Comparison of ENCODE assay signal across 20 cellular contexts in genomic region chr15:88509321-88509720, GRCh38. TPM values are rescaled to one million over a fixed set of nuclear protein-coding genes. Genes with fewer than 3 reads are reported as not detected.
DNase-seq lines count a peak whose midpoint lies in the region; ATAC-seq, FAIRE-seq and TF ChIP-seq lines count a peak whose summit lies in the region.
"Had no signal": no experiment of that assay in that cellular context is flagged by ENCODE, and none has a peak within 500 bp of the region (broad histone marks: within the 10 kb centered on the region; RNA-seq: fewer than 3 reads in every experiment).

No MANE protein-coding gene starts in this region.

- H2AFZ ChIP-seq in endothelial cell of umbilical vein (ENCODE audit: low read depth, low read length), result no peak overlapping the region

- no TSS peak for BruUV-seq in endothelial cell of umbilical vein (replicated peaks; lab: Mats Ljungman, UMichigan)

- DNase-seq in GM12891 (ENCODE audit: insufficient read length, low spot score), result no peak
- no peak for DNase-seq in endothelial cell of umbilical vein (ENCODE audit: low read depth, low spot score)
- no peak for DNase-seq in stimulated activated naive CD8-positive, alpha-beta T cell treated with anti-CD3 and anti-CD28 coated beads, Interleukin-15, Interleukin-2, amounts not matched to agents 100 U/mL and 50 U/mL, for 24 hours
- DNase-seq in amniotic stem cell (lab: John Stamatoyannopoulos, UW), result no peak
- DNase-seq in activated CD8-positive, alpha-beta memory T cell treated with anti-CD3 and anti-CD28 coated beads, Interleukin-2, amount 50 U/mL, for 4 hours, result no peak
- DNase-seq: AML-193; C1 segment of cervical spinal cord; CD8-positive, alpha-beta T cell; DMS153; GDM1; KBM-7; NCI-H1105; NCI-H146; NCI-H2029 treated with DMSO at 0.1 percent for 48 hours; NCI-H2171; Peyer's patch had no signal

- no peak for TF ChIP-seq CTCF in endothelial cell of umbilical vein (IDR thresholded peaks at IDR 0.05; ENCODE audit: extremely low read depth in 1 of 2, insufficient read depth in 1 of 2, low read depth in 1 of 2, low read length in 2 of 2)

- no peak overlapping the region for H3K4me3 ChIP-seq in endothelial cell of umbilical vein (replicated peaks in 1 of 3; ENCODE audit: insufficient read depth in 1 of 3, low read depth in 1 of 3, low read length in 3 of 3)
- H3K4me3 ChIP-seq: Peyer's patch had no signal

- no peaks in the 10 kb centered on the region for H3K9me3 ChIP-seq in endothelial cell of umbilical vein (replicated peaks; ENCODE audit: control insufficient read depth, insufficient read depth, low read length)
- H3K9me3 ChIP-seq: Peyer's patch had no signal

- peaks cover 0 to 3% of the 10 kb centered on the region in 2 experiments for H3K36me3 ChIP-seq in endothelial cell of umbilical vein (ENCODE audit: control insufficient read depth in 2 of 2, extremely low read depth in 1 of 2, insufficient read depth in 2 of 2, low read length in 2 of 2)

- no peaks in the 10 kb centered on the region for H4K20me1 ChIP-seq in endothelial cell of umbilical vein (replicated peaks; ENCODE audit: control insufficient read depth, extremely low read depth, insufficient read depth, low read length)

- no peak overlapping the region for H3K4me2 ChIP-seq in endothelial cell of umbilical vein (ENCODE audit: insufficient read depth, low read length)

- H3K79me2 ChIP-seq in endothelial cell of umbilical vein (ENCODE audit: control insufficient read depth, insufficient read depth, low read length), result no peaks in the 10 kb centered on the region

- H3K27ac ChIP-seq in endothelial cell of umbilical vein (ENCODE audit: insufficient read depth, low read depth, low read length), result no peak overlapping the region
- H3K27ac ChIP-seq: HL-60, Peyer's patch had no signal

- no peaks in the 10 kb centered on the region for H3K27me3 ChIP-seq in endothelial cell of umbilical vein (ENCODE audit: control insufficient read depth in 2 of 2, insufficient read depth in 2 of 2, low read length in 2 of 2)
- H3K27me3 ChIP-seq: Peyer's patch had no signal

- POLR2A ChIA-PET in endothelial cell of umbilical vein (lab: Charles Lee), result no interaction called here

- intact Hi-C loops in endothelial cell of umbilical vein (cut with micrococcal nuclease), result no loop called here

- ATAC-seq in HG02852 (IDR thresholded peaks at IDR 0.05; ENCODE audit: unreplicated experiment), result peak; percentile 52
- ATAC-seq in HG03565 (IDR thresholded peaks at IDR 0.05; ENCODE audit: unreplicated experiment), result peak; percentile 50
- ATAC-seq in stimulated activated naive CD8-positive, alpha-beta T cell treated with anti-CD3 and anti-CD28 coated beads, Interleukin-15, Interleukin-2, amounts not matched to agents 100 U/mL and 50 U/mL, for 24 hours, result no peak
- no peak for ATAC-seq in GM21529 (IDR thresholded peaks at IDR 0.05; ENCODE audit: unreplicated experiment)
- ATAC-seq: CD8-positive, alpha-beta T cell had no signal

- FAIRE-seq in GM12891 (lab: Jason Lieb, UNC), result peak; percentile 33
- FAIRE-seq in endothelial cell of umbilical vein (lab: Jason Lieb, UNC), result peak; percentile 57

- CTCF ChIA-PET in endothelial cell of umbilical vein (lab: Charles Lee), result no interaction called here

- peaks cover 4% of the 10 kb centered on the region for H3K4me1 ChIP-seq in endothelial cell of umbilical vein (ENCODE audit: control insufficient read depth, extremely low read depth, insufficient read depth, low read length)
- H3K4me1 ChIP-seq: Peyer's patch had no signal

- dilution Hi-C loops in endothelial cell of umbilical vein (cut with MboI; ENCODE audit: extremely low pct_ligation_motif_present, low sequenced_read_pairs), result no loop called here

- TF ChIP-seq POLR2A in GM12891 (IDR thresholded peaks at IDR 0.05; ENCODE audit: low read depth, low read length) (no peak), endothelial cell of umbilical vein (IDR thresholded peaks at IDR 0.05; ENCODE audit: low read depth, low read length) (no peak)

- no peaks in the 10 kb centered on the region for H3K9me1 ChIP-seq in endothelial cell of umbilical vein (replicated peaks; ENCODE audit: control insufficient read depth, extremely low read depth, insufficient read depth, low read length)

- H3K9ac ChIP-seq in endothelial cell of umbilical vein (replicated peaks; ENCODE audit: extremely low read depth, insufficient read depth, low read length), result no peak overlapping the region

TF ChIP-seq in GM12891, 5 proteins besides CTCF, POLR2A, EP300 and RAD21:
- TF ChIP-seq SPI1 (IDR thresholded peaks at IDR 0.05; ENCODE audit: low read depth, low read length) (no peak), POU2F2 (IDR thresholded peaks at IDR 0.05; ENCODE audit: low read depth, low read length) (no peak), PAX5 (IDR thresholded peaks at IDR 0.05; ENCODE audit: insufficient read depth, low read length, severe bottlenecking) (no peak), POLR2AphosphoS5 (IDR thresholded peaks at IDR 0.05; ENCODE audit: low read depth, low read length) (no peak), TAF1 (IDR thresholded peaks at IDR 0.05; ENCODE audit: low read depth, low read length) (no peak)

TF ChIP-seq in endothelial cell of umbilical vein, 7 proteins besides CTCF, POLR2A, EP300 and RAD21:
- TF ChIP-seq GATA2 (IDR thresholded peaks at IDR 0.05; ENCODE audit: insufficient read depth, insufficient read length, low read depth, low read length), result no peak
- no peak for TF ChIP-seq POLR2AphosphoS5 (IDR thresholded peaks at IDR 0.05; ENCODE audit: insufficient read depth, low read depth, low read length)
- no peak for TF ChIP-seq EZH2 (IDR thresholded peaks at IDR 0.05; ENCODE audit: borderline replicate concordance, low read depth, low read length, severe bottlenecking)
- no peak for TF ChIP-seq MAX (IDR thresholded peaks at IDR 0.05; ENCODE audit: insufficient read depth, insufficient read length)
- no peak for TF ChIP-seq MYC (IDR thresholded peaks at IDR 0.05; ENCODE audit: low read depth, low read length)
- no peak for TF ChIP-seq FOS (IDR thresholded peaks at IDR 0.05; ENCODE audit: borderline replicate concordance, insufficient read depth, low read length)
- TF ChIP-seq JUN (IDR thresholded peaks at IDR 0.05; ENCODE audit: borderline replicate concordance, insufficient read depth, insufficient read length, low read depth), result no peak

RNA-seq across cellular contexts. Expression of gene DET1, which starts 37.2 kb away (rescaled TPM):
- 0.92 TPM for polyA plus RNA-seq in GM12891 (2012; ENCODE audit: low read depth, missing spikeins)
- total RNA-seq in endothelial cell of umbilical vein, result 5.1 and 5.2 TPM in 2 replicates
- polyA plus RNA-seq in endothelial cell of umbilical vein, result 5.5 and 5.6 TPM in 2 replicates
- 3.6 and 4.0 TPM in 2 replicates for polyA plus RNA-seq in endothelial cell of umbilical vein (2011; cell fraction: cytosol; rRNA removed)
- 7.0 and 7.9 TPM in 2 replicates for polyA plus RNA-seq in endothelial cell of umbilical vein (2011; cell fraction: nucleus; rRNA removed)
- polyA plus RNA-seq in endothelial cell of umbilical vein (2012), result 1.8 and 3.2 TPM in 2 replicates
- polyA minus RNA-seq in endothelial cell of umbilical vein, result 8.8 and 10.5 TPM in 2 replicates
- polyA minus RNA-seq in endothelial cell of umbilical vein (2011; cell fraction: cytosol; rRNA and poly(A)+ RNA removed), result not detected
- polyA minus RNA-seq in endothelial cell of umbilical vein (2011; cell fraction: nucleus; rRNA and poly(A)+ RNA removed), result 6.6 and 9.5 TPM in 2 replicates

RNA-seq across cellular contexts. Expression of gene MRPS11, which starts 41.8 kb away (rescaled TPM):
- 63.3 TPM for polyA plus RNA-seq in GM12891 (2012; ENCODE audit: low read depth, missing spikeins)
- total RNA-seq in endothelial cell of umbilical vein, result 66.3 and 71.7 TPM in 2 replicates
- 97.9 and 111 TPM in 2 replicates for polyA plus RNA-seq in endothelial cell of umbilical vein
- polyA plus RNA-seq in endothelial cell of umbilical vein (2011; cell fraction: cytosol; rRNA removed), result 135 and 140 TPM in 2 replicates
- polyA plus RNA-seq in endothelial cell of umbilical vein (2011; cell fraction: nucleus; rRNA removed), result 53.4 and 66.0 TPM in 2 replicates
- 59.9 and 80.2 TPM in 2 replicates for polyA plus RNA-seq in endothelial cell of umbilical vein (2012)
- polyA minus RNA-seq in endothelial cell of umbilical vein, result 31.1 and 47.0 TPM in 2 replicates
- polyA minus RNA-seq in endothelial cell of umbilical vein (2011; cell fraction: cytosol; rRNA and poly(A)+ RNA removed), result 55.4 TPM
- 16.1 and 20.7 TPM in 2 replicates for polyA minus RNA-seq in endothelial cell of umbilical vein (2011; cell fraction: nucleus; rRNA and poly(A)+ RNA removed)

RNA-seq across cellular contexts. Expression of gene MRPL46, which starts 42.1 kb away (rescaled TPM):
- polyA plus RNA-seq in GM12891 (2012; ENCODE audit: low read depth, missing spikeins), result 35.6 TPM
- total RNA-seq in endothelial cell of umbilical vein, result 27.9 and 30.9 TPM in 2 replicates
- 21.6 and 24.5 TPM in 2 replicates for polyA plus RNA-seq in endothelial cell of umbilical vein
- polyA plus RNA-seq in endothelial cell of umbilical vein (2011; cell fraction: cytosol; rRNA removed), result 35.5 and 39.3 TPM in 2 replicates
- polyA plus RNA-seq in endothelial cell of umbilical vein (2011; cell fraction: nucleus; rRNA removed), result 19.9 and 23.2 TPM in 2 replicates
- polyA plus RNA-seq in endothelial cell of umbilical vein (2012), result 25.7 and 30.2 TPM in 2 replicates
- 11.0 and 12.1 TPM in 2 replicates for polyA minus RNA-seq in endothelial cell of umbilical vein
- 12.5 TPM for polyA minus RNA-seq in endothelial cell of umbilical vein (2011; cell fraction: cytosol; rRNA and poly(A)+ RNA removed)
- 18.4 and 22.1 TPM in 2 replicates for polyA minus RNA-seq in endothelial cell of umbilical vein (2011; cell fraction: nucleus; rRNA and poly(A)+ RNA removed)

Comparison
In these comparisons a context has a peak if more than half of its experiments do, and no peak if none do; other contexts are left out.
1. ATAC-seq: peak in HG02852 (single experiment) and HG03565 (single experiment); none in stimulated activated naive CD8-positive, alpha-beta T cell treated with anti-CD3 and anti-CD28 coated beads, Interleukin-15, Interleukin-2, amounts not matched to agents 100 U/mL and 50 U/mL, for 24 hours (single experiment) and GM21529 (single experiment).